In genomic region chr5:5209510-5210286, GRCh38 we compare ENCODE assay signal across 26 cellular contexts.
"Had no signal": no experiment of that assay in that cellular context is flagged by ENCODE, and none has a peak within 500 bp of the region (broad histone marks: within the 10 kb centered on the region; RNA-seq: fewer than 3 reads in every experiment).

No MANE protein-coding gene starts in this region.

- H3K36me3 ChIP-seq: adrenal gland, Peyer's patch had no signal

- H3K36me3 Mint-ChIP-seq: activated CD4-positive, alpha-beta memory T cell treated with anti-CD3 and anti-CD28 coated beads for 36 hours; activated naive CD4-positive, alpha-beta T cell treated with anti-CD3 and anti-CD28 coated beads, Interleukin-2, amount 50 U/mL, for 72 hours; brain had no signal

- H3K27ac Mint-ChIP-seq: activated CD4-positive, alpha-beta memory T cell treated with anti-CD3 and anti-CD28 coated beads for 36 hours; activated naive CD4-positive, alpha-beta T cell treated with anti-CD3 and anti-CD28 coated beads for 36 hours; activated naive CD4-positive, alpha-beta T cell treated with anti-CD3 and anti-CD28 coated beads, Interleukin-2, amount 50 U/mL, for 72 hours; activated T-helper 1 cell treated with anti-CD3 and anti-CD28 coated beads, Interleukin-12 subunit alpha, Interleukin-12 subunit beta, Interleukin-2, Interleukin-4 antibody, amounts not matched to agents 30 ng/mL and 10 ng/mL and 1 ng/mL, durations not matched to agents 14 hours and 24 hours and 36 hours; brain had no signal

- H3K27ac ChIP-seq: adrenal gland, Peyer's patch, SJSA1 had no signal

- H3K9me3 ChIP-seq: adrenal gland, Peyer's patch, SJSA1 had no signal

- DNase-seq: activated CD4-positive, alpha-beta memory T cell treated with anti-CD3 and anti-CD28 coated beads for 36 hours; activated CD4-positive, alpha-beta T cell treated with anti-CD3 and anti-CD28 coated beads for 4 hours; activated CD4-positive, alpha-beta T cell treated with anti-CD3 and anti-CD28 coated beads, Interleukin-2, amount 50 U/mL, for 1 hour; activated CD8-positive, alpha-beta memory T cell treated with anti-CD3 and anti-CD28 coated beads, Interleukin-2, amount 50 U/mL, for 4 hours; activated gamma-delta T cell treated with Interleukin-2 at 50 U/mL for 16 hours; activated naive CD4-positive, alpha-beta T cell treated with anti-CD3 and anti-CD28 coated beads for 36 hours; activated T-cell treated with anti-CD3 and anti-CD28 coated beads for 4 hours; activated T-cell treated with anti-CD3 and anti-CD28 coated beads, Interleukin-2, amount 50 U/mL, for 4 hours; adrenal gland; NCI-H1105; NCI-H1417 treated with DMSO at 0.1 percent for 48 hours; NCI-H187 treated with DMSO at 0.1 percent for 48 hours; NCI-H2081; NCI-H226; NCI-H524 treated with DMSO at 0.1 percent for 48 hours; NK-92 treated with Interleukin-12 subunit alpha and Interleukin-12 subunit beta, amount 100 ng/mL, for 24 hours; Peyer's patch; RPMI8226; SHP77 treated with DMSO at 0.1 percent for 48 hours; T1000 had no signal

- H3K27me3 ChIP-seq: adrenal gland, Peyer's patch, SJSA1 had no signal

- H3K4me1 ChIP-seq: adrenal gland, Peyer's patch, SJSA1 had no signal

- H3K4me1 Mint-ChIP-seq: brain had no signal

- H3K9me3 Mint-ChIP-seq: activated CD4-positive, alpha-beta memory T cell treated with anti-CD3 and anti-CD28 coated beads for 36 hours; activated T-helper 1 cell treated with anti-CD3 and anti-CD28 coated beads, Interleukin-12 subunit alpha, Interleukin-12 subunit beta, Interleukin-2, Interleukin-4 antibody, amounts not matched to agents 30 ng/mL and 10 ng/mL and 1 ng/mL, durations not matched to agents 14 hours and 24 hours and 36 hours had no signal

- H3K4me3 Mint-ChIP-seq: activated CD4-positive, alpha-beta memory T cell treated with anti-CD3 and anti-CD28 coated beads for 36 hours; activated naive CD4-positive, alpha-beta T cell treated with anti-CD3 and anti-CD28 coated beads for 36 hours; activated T-cell treated with anti-CD3 and anti-CD28 coated beads, Interleukin-2, amount 50 U/mL, for 4 hours; activated T-helper 1 cell treated with anti-CD3 and anti-CD28 coated beads, Interleukin-12 subunit alpha, Interleukin-12 subunit beta, Interleukin-2, Interleukin-4 antibody, amounts not matched to agents 30 ng/mL and 10 ng/mL and 1 ng/mL, durations not matched to agents 14 hours and 24 hours and 36 hours; brain had no signal

- H3K27me3 Mint-ChIP-seq: activated CD4-positive, alpha-beta memory T cell treated with anti-CD3 and anti-CD28 coated beads for 36 hours had no signal

- H3K4me3 ChIP-seq: adrenal gland, K562, Peyer's patch, SJSA1 had no signal

- ATAC-seq: activated CD4-positive, CD25-positive, alpha-beta regulatory T cell treated with anti-CD3 and anti-CD28 coated beads, Interleukin-2, amount 50 U/mL, for 24 hours; activated naive CD4-positive, alpha-beta T cell treated with anti-CD3 and anti-CD28 coated beads, Interleukin-2, amount 50 U/mL, for 72 hours; activated T-cell treated with anti-CD3 and anti-CD28 coated beads, Interleukin-2, amount 50 U/mL, for 4 hours; K562 had no signal
